8 cellular contexts compared by ENCODE assay signal in genomic region chr1:44318097-44319088, GRCh38. TPM values are rescaled to one million over a fixed set of nuclear protein-coding genes. Genes with fewer than 3 reads are reported as not detected.
DNase-seq lines count a peak whose midpoint lies in the region; ATAC-seq, FAIRE-seq and TF ChIP-seq lines count a peak whose summit lies in the region.

No MANE protein-coding gene starts in this region.

- no peak overlapping the region for H3K4me2 ChIP-seq in PC-3 (ENCODE audit: low read length)

- H3F3A ChIP-seq in PC-3 (ENCODE audit: low read length, unreplicated experiment) = no peaks in the 10 kb centered on the region

- H3K4me1 Mint-ChIP-seq in Calu3 (ENCODE audit: low read depth, unreplicated experiment) = peaks cover 9% of the 10 kb centered on the region
- peaks cover 6% of the 10 kb centered on the region for H3K4me1 Mint-ChIP-seq in glutamatergic neuron (ENCODE audit: low read depth, unreplicated experiment)

- POLR2A ChIA-PET in PC-3 (lab: Charles Lee; ENCODE audit: unreplicated experiment) = no interaction called here

- H3K79me2 ChIP-seq in PC-3 (ENCODE audit: low read length) = peaks cover 8% of the 10 kb centered on the region; the same call in 1 of the 2 replicates

- no peaks in the 10 kb centered on the region for H4K20me1 ChIP-seq in PC-3 (ENCODE audit: low read length)

- no peak overlapping the region for H3K9ac ChIP-seq in PC-3 (ENCODE audit: low read length)

- ATAC-seq in PC-3 (peak; percentile 43), HG03457 (IDR thresholded peaks at IDR 0.05; ENCODE audit: unreplicated experiment) (no peak), GM18519 (IDR thresholded peaks at IDR 0.05; ENCODE audit: low FRiP score, unreplicated experiment) (no peak)

- no peak overlapping the region for H3K27ac Mint-ChIP-seq in Calu3 (ENCODE audit: unreplicated experiment)
- H3K27ac Mint-ChIP-seq in glutamatergic neuron (ENCODE audit: unreplicated experiment) = no peak overlapping the region

- peaks cover 45% of the 10 kb centered on the region for H3K36me3 ChIP-seq in PC-3 (ENCODE audit: low read depth, low read length)

- BruUV-seq in Calu3 (replicated peaks; lab: Mats Ljungman, UMichigan) (no TSS peak), PC-3 (replicated peaks; lab: Mats Ljungman, UMichigan) (no TSS peak)

- intact Hi-C loops in Calu3 (cut with micrococcal nuclease; ENCODE audit: unreplicated experiment) (no loop called here), PC-3 (cut with micrococcal nuclease) (loop anchor here (2.0 kb wide), 1 partner anchor 102 kb away; no protein-coding TSS in a partner anchor)

- no peaks in the 10 kb centered on the region for H3K9me2 ChIP-seq in PC-3 (replicated peaks; ENCODE audit: low read length)

- no peaks in the 10 kb centered on the region for H3K9me3 Mint-ChIP-seq in Calu3 (ENCODE audit: low read depth, unreplicated experiment)
- peaks cover 3% of the 10 kb centered on the region for H3K9me3 Mint-ChIP-seq in glutamatergic neuron (ENCODE audit: unreplicated experiment)

- TF ChIP-seq CTCF in Calu3 (IDR thresholded peaks at IDR 0.05; ENCODE audit: unreplicated experiment) (peak; percentile 79), PC-3 (conservative IDR thresholded peaks at IDR 0.05; ENCODE audit: low read depth, low read length) (peak; percentile 94), glutamatergic neuron (IDR thresholded peaks at IDR 0.05; ENCODE audit: partially characterized antibody, unreplicated experiment) (peak; percentile 96)

- no peak overlapping the region for H3K27ac ChIP-seq in PC-3 (ENCODE audit: low read length)

- no peaks in the 10 kb centered on the region for H3K4me1 ChIP-seq in PC-3 (ENCODE audit: insufficient read depth, low read length)

- no peak for FAIRE-seq in HTR-8/SVneo (lab: Jason Lieb, UNC)

- DNase-seq in Calu3 = peak; percentile 62
- peak; percentile 46 for DNase-seq in HTR-8/SVneo (ENCODE audit: insufficient read length, low spot score)
- DNase-seq in PC-3 = peak; percentile 61
- peak; percentile 46 to 47 for DNase-seq in activated T-cell treated with anti-CD3 and anti-CD28 coated beads, Interleukin-2, amount 50 U/mL, for 48 hours
- DNase-seq in glutamatergic neuron = peak; percentile 68
- DNase-seq in stimulated activated CD4-positive, alpha-beta T cell treated with anti-CD3 and anti-CD28 coated beads, Interleukin-12 subunit alpha, Interleukin-12 subunit beta, amount 100 ng/mL, for 48 hours (ENCODE audit: low read depth in 2 of 3, low spot score in 1 of 3) = peak in 2 of 3 donors; percentile 23 to 74

- CTCF ChIA-PET in Calu3 (lab: Charles Lee) = interaction anchor here (0.9 kb wide), 2 partner anchors 8 to 277 kb away, joined by 3 read pairs; no protein-coding TSS in a partner anchor
- CTCF ChIA-PET in PC-3 (lab: Charles Lee) = no interaction called here

- peaks cover 9% of the 10 kb centered on the region for H3K36me3 Mint-ChIP-seq in Calu3 (ENCODE audit: insufficient read depth, unreplicated experiment)
- H3K36me3 Mint-ChIP-seq in glutamatergic neuron (ENCODE audit: unreplicated experiment) = peaks cover 2% of the 10 kb centered on the region

- H3K4me3 ChIP-seq in PC-3 (ENCODE audit: low read length) = no peak overlapping the region

- H3K9me3 ChIP-seq in PC-3 (ENCODE audit: low read length) = no peaks in the 10 kb centered on the region

- H3K27me3 Mint-ChIP-seq in Calu3 (ENCODE audit: unreplicated experiment) = no peaks in the 10 kb centered on the region
- H3K27me3 Mint-ChIP-seq in glutamatergic neuron (ENCODE audit: unreplicated experiment) = peaks cover 1% of the 10 kb centered on the region

- H3K4me3 Mint-ChIP-seq in Calu3 (ENCODE audit: low read depth, unreplicated experiment) (no peak overlapping the region), glutamatergic neuron (ENCODE audit: unreplicated experiment) (no peak overlapping the region)

- no peaks in the 10 kb centered on the region for H3K27me3 ChIP-seq in PC-3 (ENCODE audit: low read length)

- no peak overlapping the region for H2AFZ ChIP-seq in PC-3 (ENCODE audit: low read length)

RNA-seq across cellular contexts. Expression of gene ERI3, which starts 36.7 kb away (rescaled TPM):
- total RNA-seq in Calu3 (2022) (65.9 and 71.4 TPM in 2 replicates), PC-3 (2014; rRNA removed) (138 and 165 TPM in 2 replicates), glutamatergic neuron (ENCODE audit: unreplicated experiment) (37.0 TPM)
